ENCODE assay signal across 17 cellular contexts in genomic region chr6:31713991-31714684, GRCh38. TPM values are rescaled to one million over a fixed set of nuclear protein-coding genes. Genes with fewer than 3 reads are reported as not detected.
DNase-seq lines count a peak whose midpoint lies in the region; ATAC-seq, FAIRE-seq and TF ChIP-seq lines count a peak whose summit lies in the region.
"Had no signal": no experiment of that assay in that cellular context is flagged by ENCODE, and none has a peak within 500 bp of the region (broad histone marks: within the 10 kb centered on the region; RNA-seq: fewer than 3 reads in every experiment).

No MANE protein-coding gene starts in this region.

- POLR2A ChIA-PET in H1 (lab: Charles Lee; ENCODE audit: partially characterized antibody), result interaction anchor here (0.5 to 4.7 kb wide), 17 partner anchors 10 to 892 kb away, joined by 3 to 36 read pairs (median 4); partner anchors contain the start of genes ABHD16A, C6orf47, CSNK2B and DDAH2

- no peak for ATAC-seq in GM18502 (IDR thresholded peaks at IDR 0.05; ENCODE audit: poor library complexity, unreplicated experiment)
- no peak for ATAC-seq in GM21515 (IDR thresholded peaks at IDR 0.05; ENCODE audit: unreplicated experiment)
- ATAC-seq in GM21367 (IDR thresholded peaks at IDR 0.05; ENCODE audit: unreplicated experiment), result no peak
- ATAC-seq: gastrocnemius medialis, left cardiac atrium, upper lobe of right lung had no signal

- no peak for FAIRE-seq in H1 (lab: Jason Lieb, UNC)

- H4K20me1 ChIP-seq in BLaER1 (no peaks in the 10 kb centered on the region), H1 (replicated peaks in 1 of 2; ENCODE audit: control insufficient read depth in 1 of 2, insufficient read depth in 2 of 2, low read length in 2 of 2) (no peaks in the 10 kb centered on the region)

- H3K27me3 ChIP-seq in BLaER1 (no peaks in the 10 kb centered on the region), HUES6 (ENCODE audit: control insufficient read depth, insufficient read depth, low read length) (no peaks in the 10 kb centered on the region), H1 (replicated peaks in 1 of 4; ENCODE audit: control insufficient read depth in 3 of 4, extremely low read depth in 1 of 4, insufficient read depth in 3 of 4, low read length in 3 of 4) (no peaks in the 10 kb centered on the region; a peak in 1 of 7 replicates), left ventricle myocardium inferior (ENCODE audit: low read depth) (peaks cover 9% of the 10 kb centered on the region)
- H3K27me3 ChIP-seq: brain microvascular endothelial cell, gastrocnemius medialis, upper lobe of right lung had no signal

- H2BK12ac ChIP-seq in H1 (ENCODE audit: low read depth, low read length), result peak overlapping the region; percentile 86; the same call in 1 of the 2 replicates

- peak overlapping the region; percentile 63 for H3K27ac ChIP-seq in BLaER1
- H3K27ac ChIP-seq in HUES6 (ENCODE audit: low read depth, low read length), result peak overlapping the region; percentile 51; the same call in 1 of the 2 replicates
- 0 out of 2 replicates have a peak overlapping the region, but pooled peaks have one; percentile 0 for H3K27ac ChIP-seq in H1 (ENCODE audit: low read depth, low read length)
- H3K27ac ChIP-seq in left ventricle myocardium inferior (replicated peaks), result no peak overlapping the region
- H3K27ac ChIP-seq: brain microvascular endothelial cell, gastrocnemius medialis, RWPE1, upper lobe of right lung had no signal

- peaks cover 57% of the 10 kb centered on the region for H3K4me1 ChIP-seq in BLaER1
- peaks cover 59% of the 10 kb centered on the region for H3K4me1 ChIP-seq in HUES6 (ENCODE audit: control insufficient read depth, insufficient read depth, low read length)
- H3K4me1 ChIP-seq in H1 (replicated peaks in 1 of 4; ENCODE audit: control insufficient read depth in 3 of 4, insufficient read depth in 4 of 4, low read length in 3 of 4), result peaks cover 11 to 30% (median 27%) of the 10 kb centered on the region in 4 experiments
- H3K4me1 ChIP-seq in left ventricle myocardium inferior, result no peaks in the 10 kb centered on the region
- H3K4me1 ChIP-seq: gastrocnemius medialis, upper lobe of right lung had no signal

- H3K4me1 Mint-ChIP-seq in nephron, result peaks cover 36% of the 10 kb centered on the region

- DNase-seq in H1 (ENCODE audit: low read depth in 1 of 2, low spot score in 2 of 2) (no peak), left ventricle myocardium inferior (no peak)
- DNase-seq: brain microvascular endothelial cell; DMS53; gastrocnemius medialis; left cardiac atrium; stimulated activated CD8-positive, alpha-beta memory T cell treated with anti-CD3 and anti-CD28 coated beads, Interleukin-4, amount 100 ng/mL, for 48 hours; upper lobe of right lung had no signal

- H3K14ac ChIP-seq in H1 (ENCODE audit: insufficient read length), result no peak overlapping the region

- H3K27ac Mint-ChIP-seq in nephron, result peak overlapping the region; percentile 83 to 93 (median 92)

- H3K4me2 ChIP-seq in BLaER1 (peak overlapping the region; percentile 55), H1 (ENCODE audit: insufficient read depth in 1 of 2, low read depth in 2 of 2, low read length in 2 of 2) (peak overlapping the region; percentile 51 to 52)

- H4K8ac ChIP-seq in H1 (ENCODE audit: extremely low read depth, insufficient read depth, low read length), result peak overlapping the region; percentile 70; the same call in 1 of the 2 replicates

- H3K79me1 ChIP-seq in H1 (ENCODE audit: low read depth, low read length), result no peaks in the 10 kb centered on the region

- H3K9ac ChIP-seq in BLaER1, result peak overlapping the region; percentile 55
- peak overlapping the region; percentile 27 for H3K9ac ChIP-seq in HUES6 (ENCODE audit: low read length)
- H3K9ac ChIP-seq in H1 (replicated peaks in 1 of 4; ENCODE audit: extremely low read depth in 1 of 4, low read depth in 3 of 4, low read length in 3 of 4), result no peak overlapping the region

- WGBS in H1 (ENCODE audit: extremely low coverage in 1 of 2, insufficient coverage in 1 of 2, insufficient read length in 1 of 2, insufficient replicate concordance in 2 of 2, low coverage in 1 of 2, low lambda C conversion rate in 2 of 2, missing lambda C conversion rate in 1 of 2), 2 experiments, result 56% methylated on average over 5 of the region's 5 CpGs; no CpG with 5 or more reads in 1 of the 2 experiments

- no peak overlapping the region for H3K23ac ChIP-seq in H1 (ENCODE audit: insufficient read length)

- H2BK5ac ChIP-seq in H1 (ENCODE audit: low read depth, low read length), result peak overlapping the region; percentile 55

- H3K9me3 Mint-ChIP-seq in nephron, result no peaks in the 10 kb centered on the region

- H2AK5ac ChIP-seq in H1 (ENCODE audit: low read depth, low read length), result no peak overlapping the region

- H3K4ac ChIP-seq in H1 (replicated peaks; ENCODE audit: insufficient read length, low read depth, low read length), result peak overlapping the region; percentile 19

- peak overlapping the region; percentile 44 for H4K91ac ChIP-seq in H1 (replicated peaks; ENCODE audit: insufficient read length, low read length)

- peak overlapping the region; percentile 81 for H3K18ac ChIP-seq in H1 (ENCODE audit: extremely low read depth, low read length)

- H2BK120ac ChIP-seq in H1 (replicated peaks; ENCODE audit: low read depth, low read length), result no peak overlapping the region

- H3K4me3 ChIP-seq in BLaER1, result no peak overlapping the region
- no peak overlapping the region; the same call in 1 of the 2 replicates for H3K4me3 ChIP-seq in HUES6 (ENCODE audit: low read depth, low read length)
- H3K4me3 ChIP-seq in H1 (ENCODE audit: extremely low read depth in 1 of 4, insufficient read depth in 2 of 4, low read depth in 3 of 4, low read length in 4 of 4), result peak overlapping the region in 1 of 4 experiments; percentile 15; a peak in 3 of 8 replicates
- H3K4me3 ChIP-seq in left ventricle myocardium inferior, result no peak overlapping the region
- H3K4me3 ChIP-seq: gastrocnemius medialis, upper lobe of right lung had no signal

- H3K79me2 ChIP-seq in H1 (ENCODE audit: control insufficient read depth in 1 of 2, insufficient read depth in 2 of 2, low read length in 2 of 2), result no peaks in the 10 kb centered on the region

- no peak overlapping the region for H3K56ac ChIP-seq in H1 (replicated peaks; ENCODE audit: insufficient read length, low read depth, low read length)

- H3K36me3 Mint-ChIP-seq in nephron (ENCODE audit: low read depth), result no peaks in the 10 kb centered on the region

- H2AFZ ChIP-seq in H1 (ENCODE audit: low read length), result peak overlapping the region; percentile 67

- peak overlapping the region; percentile 80; the same call in 1 of the 2 replicates for H2BK20ac ChIP-seq in H1 (ENCODE audit: low read length)

- TF ChIP-seq EP300 in H1 (IDR thresholded peaks at IDR 0.05; ENCODE audit: borderline replicate concordance in 1 of 2, low read depth in 2 of 2, low read length in 2 of 2), result no peak

- H3K27me3 Mint-ChIP-seq in nephron (ENCODE audit: low read depth), result peaks cover 5% of the 10 kb centered on the region

- TF ChIP-seq RAD21 in H1 (IDR thresholded peaks at IDR 0.05 in 1 of 2, conservative IDR thresholded peaks at IDR 0.05 in 1 of 2; ENCODE audit: low read depth in 2 of 2, low read length in 2 of 2), result no peak

- H2BK15ac ChIP-seq in H1 (ENCODE audit: low read length), result peak overlapping the region; percentile 61; the same call in 1 of the 2 replicates

- CTCF ChIA-PET in H1 (lab: Charles Lee; ENCODE audit: partially characterized antibody), result interaction anchor here (1.0 to 5.7 kb wide), 11 partner anchors 7 to 61 kb away, joined by 3 to 39 read pairs (median 6); partner anchors contain the start of genes DDAH2, LY6G6F and MPIG6B

- TF ChIP-seq POLR2A in H1 (IDR thresholded peaks at IDR 0.05; ENCODE audit: control extremely low read depth in 1 of 2, low read depth in 2 of 2, low read length in 2 of 2), result no peak

- H3K36me3 ChIP-seq in BLaER1, result no peaks in the 10 kb centered on the region
- H3K36me3 ChIP-seq in HUES6 (ENCODE audit: control insufficient read depth, insufficient read depth, low read length), result no peaks in the 10 kb centered on the region
- H3K36me3 ChIP-seq in H1 (ENCODE audit: control insufficient read depth in 2 of 4, insufficient read depth in 4 of 4, low read length in 3 of 4), result no peaks in the 10 kb centered on the region
- no peaks in the 10 kb centered on the region for H3K36me3 ChIP-seq in left ventricle myocardium inferior
- H3K36me3 ChIP-seq: brain microvascular endothelial cell, gastrocnemius medialis, upper lobe of right lung had no signal

- H3K23me2 ChIP-seq in H1 (ENCODE audit: low read depth, low read length), result peaks cover 3% of the 10 kb centered on the region; the same call in 1 of the 2 replicates

- H3K9me3 ChIP-seq in BLaER1 (no peaks in the 10 kb centered on the region), HUES6 (ENCODE audit: control insufficient read depth, insufficient read depth, low read depth, low read length) (no peaks in the 10 kb centered on the region), H1 (ENCODE audit: insufficient read depth in 2 of 2, low read depth in 1 of 2, low read length in 1 of 2) (no peaks in the 10 kb centered on the region), left ventricle myocardium inferior (replicated peaks) (no peaks in the 10 kb centered on the region)
- H3K9me3 ChIP-seq: gastrocnemius medialis, upper lobe of right lung had no signal

- H4K5ac ChIP-seq in H1 (ENCODE audit: insufficient read length, low read depth, low read length), result peak overlapping the region; percentile 38

- TF ChIP-seq CTCF in H1 (IDR thresholded peaks at IDR 0.05; ENCODE audit: control extremely low read depth in 1 of 3, insufficient read depth in 1 of 3, low read depth in 1 of 3, low read length in 3 of 3) (no peak), nephron (IDR thresholded peaks at IDR 0.05; ENCODE audit: unreplicated experiment in 3 of 3) (no peak), left ventricle myocardium inferior (IDR thresholded peaks at IDR 0.05; ENCODE audit: borderline replicate concordance) (no peak)

- intact Hi-C loops in left ventricle myocardium inferior (cut with micrococcal nuclease), result no loop called here

- peak overlapping the region; percentile 17 to 37 (median 28) for H3K4me3 Mint-ChIP-seq in nephron

RNA-seq across cellular contexts. Expression of gene LY6G6D, which starts 1.0 kb away (rescaled TPM):
- not detected in 2 replicates for total RNA-seq in H1 (2021; fragmentation: NEBNext Ultra II Directional; extraction: Animal tissue kit (Norgen Biotek cat#: 25700))
- 0.74 and 1.8 TPM in 2 replicates for polyA plus RNA-seq in H1 (2011; rRNA removed)
- 2.0 TPM for polyA plus RNA-seq in H1 (2011; cell fraction: cytosol; rRNA removed)
- polyA plus RNA-seq in H1 (2011; cell fraction: nucleus; rRNA removed), result not detected
- 0.81 to 1.8 TPM (median 0.88 TPM) in 3 of 4 replicates, not detected in the other for polyA plus RNA-seq in H1 (2012, experiment 1 of 2)
- not detected for polyA plus RNA-seq in H1 (2012, experiment 2 of 2)
- polyA plus RNA-seq in H1 (2013, experiment 1 of 2), result not detected
- 0.44 TPM for polyA plus RNA-seq in H1 (2013, experiment 2 of 2)
- polyA minus RNA-seq in H1 (2011; rRNA and poly(A)+ RNA removed), result 0.82 TPM in 1 of 2 replicates, not detected in the other
- not detected for polyA minus RNA-seq in H1 (2011; cell fraction: cytosol; rRNA and poly(A)+ RNA removed)
- polyA minus RNA-seq in H1 (2011; cell fraction: nucleus; rRNA and poly(A)+ RNA removed), result not detected
- not detected for total RNA-seq in left ventricle myocardium inferior
- total RNA-seq: gastrocnemius medialis; left cardiac atrium; NCI-H460; T-helper 2 cell treated with Interferon-gamma antibody and Interleukin-4, amounts not matched to agents 100 ng/mL and 5 ng/mL, for 36 hours; upper lobe of right lung had no signal

RNA-seq across cellular contexts. Expression of gene LY6G6C, which starts 7.4 kb away (rescaled TPM):
- total RNA-seq in H1 (2021; fragmentation: NEBNext Ultra II Directional; extraction: Animal tissue kit (Norgen Biotek cat#: 25700)), result 0.33 TPM in 1 of 2 replicates, not detected in the other
- polyA plus RNA-seq in H1 (2011; rRNA removed), result 0.23 and 0.49 TPM in 2 replicates
- polyA plus RNA-seq in H1 (2011; cell fraction: cytosol; rRNA removed), result 0.23 TPM
- 1.0 TPM for polyA plus RNA-seq in H1 (2011; cell fraction: nucleus; rRNA removed)
- polyA plus RNA-seq in H1 (2012, experiment 1 of 2), result 0.19 to 0.37 TPM (median 0.21 TPM) in 4 replicates
- polyA plus RNA-seq in H1 (2012, experiment 2 of 2), result not detected
- 0.12 TPM for polyA plus RNA-seq in H1 (2013, experiment 1 of 2)
- 0.11 TPM for polyA plus RNA-seq in H1 (2013, experiment 2 of 2)
- polyA minus RNA-seq in H1 (2011; rRNA and poly(A)+ RNA removed), result not detected in 2 replicates
- polyA minus RNA-seq in H1 (2011; cell fraction: cytosol; rRNA and poly(A)+ RNA removed), result not detected
- polyA minus RNA-seq in H1 (2011; cell fraction: nucleus; rRNA and poly(A)+ RNA removed), result not detected
- not detected for total RNA-seq in left ventricle myocardium inferior
- total RNA-seq: gastrocnemius medialis; left cardiac atrium; NCI-H460; T-helper 2 cell treated with Interferon-gamma antibody and Interleukin-4, amounts not matched to agents 100 ng/mL and 5 ng/mL, for 36 hours; upper lobe of right lung had no signal

RNA-seq across cellular contexts. Expression of gene LY6G6F, which starts 7.5 kb away (rescaled TPM):
- not detected in 2 replicates for total RNA-seq in H1 (2021; fragmentation: NEBNext Ultra II Directional; extraction: Animal tissue kit (Norgen Biotek cat#: 25700))
- polyA plus RNA-seq in H1 (2011; rRNA removed), result not detected in 2 replicates
- polyA plus RNA-seq in H1 (2011; cell fraction: cytosol; rRNA removed), result not detected
- polyA plus RNA-seq in H1 (2011; cell fraction: nucleus; rRNA removed), result not detected
- not detected in 4 replicates for polyA plus RNA-seq in H1 (2012, experiment 1 of 2)
- not detected for polyA plus RNA-seq in H1 (2012, experiment 2 of 2)
- not detected for polyA plus RNA-seq in H1 (2013, experiment 1 of 2)
- polyA plus RNA-seq in H1 (2013, experiment 2 of 2), result not detected
- not detected in 2 replicates for polyA minus RNA-seq in H1 (2011; rRNA and poly(A)+ RNA removed)
- polyA minus RNA-seq in H1 (2011; cell fraction: cytosol; rRNA and poly(A)+ RNA removed), result not detected
- polyA minus RNA-seq in H1 (2011; cell fraction: nucleus; rRNA and poly(A)+ RNA removed), result not detected
- not detected for total RNA-seq in left ventricle myocardium inferior
- total RNA-seq: gastrocnemius medialis; left cardiac atrium; NCI-H460; T-helper 2 cell treated with Interferon-gamma antibody and Interleukin-4, amounts not matched to agents 100 ng/mL and 5 ng/mL, for 36 hours; upper lobe of right lung had no signal

RNA-seq across cellular contexts. Expression of gene MPIG6B, which starts 9.0 kb away (rescaled TPM):
- not detected in 2 replicates for total RNA-seq in H1 (2021; fragmentation: NEBNext Ultra II Directional; extraction: Animal tissue kit (Norgen Biotek cat#: 25700))
- polyA plus RNA-seq in H1 (2011; rRNA removed), result 0.18 and 0.33 TPM in 2 replicates
- polyA plus RNA-seq in H1 (2011; cell fraction: cytosol; rRNA removed), result 0.14 TPM
- polyA plus RNA-seq in H1 (2011; cell fraction: nucleus; rRNA removed), result 0.31 TPM
- polyA plus RNA-seq in H1 (2012, experiment 1 of 2), result 0.17 to 0.73 TPM (median 0.19 TPM) in 4 replicates
- 0.12 TPM for polyA plus RNA-seq in H1 (2012, experiment 2 of 2)
- polyA plus RNA-seq in H1 (2013, experiment 1 of 2), result 0.04 TPM
- polyA plus RNA-seq in H1 (2013, experiment 2 of 2), result 0.06 TPM
- polyA minus RNA-seq in H1 (2011; rRNA and poly(A)+ RNA removed), result 0.13 TPM in 1 of 2 replicates, not detected in the other
- not detected for polyA minus RNA-seq in H1 (2011; cell fraction: cytosol; rRNA and poly(A)+ RNA removed)
- not detected for polyA minus RNA-seq in H1 (2011; cell fraction: nucleus; rRNA and poly(A)+ RNA removed)
- 0.19 TPM for total RNA-seq in left ventricle myocardium inferior
- total RNA-seq: gastrocnemius medialis; NCI-H460; T-helper 2 cell treated with Interferon-gamma antibody and Interleukin-4, amounts not matched to agents 100 ng/mL and 5 ng/mL, for 36 hours had no signal

RNA-seq across cellular contexts. Expression of gene ABHD16A, which starts 11.0 kb away (rescaled TPM):
- 29.3 and 32.9 TPM in 2 replicates for total RNA-seq in H1 (2021; fragmentation: NEBNext Ultra II Directional; extraction: Animal tissue kit (Norgen Biotek cat#: 25700))
- 40.2 and 49.6 TPM in 2 replicates for polyA plus RNA-seq in H1 (2011; rRNA removed)
- polyA plus RNA-seq in H1 (2011; cell fraction: cytosol; rRNA removed), result 44.5 TPM
- polyA plus RNA-seq in H1 (2011; cell fraction: nucleus; rRNA removed), result 118 TPM
- polyA plus RNA-seq in H1 (2012, experiment 1 of 2), result 30.0 to 39.1 TPM (median 34.8 TPM) in 4 replicates
- 31.0 TPM for polyA plus RNA-seq in H1 (2012, experiment 2 of 2)
- 49.6 TPM for polyA plus RNA-seq in H1 (2013, experiment 1 of 2)
- polyA plus RNA-seq in H1 (2013, experiment 2 of 2), result 52.0 TPM
- polyA minus RNA-seq in H1 (2011; rRNA and poly(A)+ RNA removed), result 37.1 and 47.6 TPM in 2 replicates
- polyA minus RNA-seq in H1 (2011; cell fraction: cytosol; rRNA and poly(A)+ RNA removed), result 21.5 TPM
- polyA minus RNA-seq in H1 (2011; cell fraction: nucleus; rRNA and poly(A)+ RNA removed), result 23.7 TPM
- total RNA-seq in left ventricle myocardium inferior, result 29.6 TPM

Comparison
In these comparisons a context has a peak if more than half of its experiments do, and no peak if none do; other contexts are left out.
1. H3K9ac ChIP-seq: peak in BLaER1 (single experiment) and HUES6 (single experiment); none in H1 (0 of 4).